ENCODE assay signal across 1 cellular context in the genomic region with DNA sequence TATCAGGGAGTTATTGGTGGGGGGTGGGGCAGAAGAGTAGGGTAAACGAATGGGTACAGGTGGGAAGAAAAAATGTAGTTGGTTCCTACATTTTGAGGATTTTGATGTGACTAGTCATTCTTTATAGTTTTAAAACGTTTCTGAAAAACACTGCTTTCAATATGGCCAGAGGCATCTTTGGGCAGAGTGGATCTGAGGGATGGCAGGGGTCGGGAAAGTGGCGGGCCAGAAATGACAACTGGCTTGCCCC.
TF ChIP-seq lines count a peak whose summit lies in the region.

No MANE protein-coding gene starts in this region.

TF ChIP-seq in GM12878, 131 proteins besides CTCF, POLR2A, EP300 and RAD21 (continued from another document):
- TF ChIP-seq ZNF384 (IDR thresholded peaks at IDR 0.05; ENCODE audit: borderline replicate concordance, low read depth, low read length) (no peak), MYC (IDR thresholded peaks at IDR 0.05; ENCODE audit: insufficient read depth, insufficient read length, insufficient replicate concordance, low read length, severe bottlenecking) (no peak), STAT3 (IDR thresholded peaks at IDR 0.05; ENCODE audit: low read depth, low read length) (no peak), PAX8 (IDR thresholded peaks at IDR 0.05) (no peak), TCF3 (IDR thresholded peaks at IDR 0.05; ENCODE audit: borderline replicate concordance, insufficient read depth, low read depth, low read length) (no peak), BACH1 (IDR thresholded peaks at IDR 0.05; ENCODE audit: borderline replicate concordance) (no peak), SRF (IDR thresholded peaks at IDR 0.05; ENCODE audit: low read depth in 2 of 2, low read length in 2 of 2) (no peak), EGR1 (IDR thresholded peaks at IDR 0.05; ENCODE audit: borderline replicate concordance in 1 of 2, low read depth in 2 of 2, low read length in 2 of 2) (no peak), IKZF1 (conservative IDR thresholded peaks at IDR 0.05) (no peak), DPF2 (IDR thresholded peaks at IDR 0.05) (0 out of 2 replicates have a peak, but pooled peaks have one; percentile 5), NR2F1 (conservative IDR thresholded peaks at IDR 0.05) (0 out of 2 replicates have a peak, but pooled peaks have one; percentile 15), BMI1 (IDR thresholded peaks at IDR 0.05; ENCODE audit: borderline replicate concordance) (no peak), IKZF2 (IDR thresholded peaks at IDR 0.05) (0 out of 4 replicates have a peak, but pooled peaks of 1 of the 2 experiments have one; percentile 8), SP1 (IDR thresholded peaks at IDR 0.05; ENCODE audit: low read depth, low read length) (no peak), ZNF24 (IDR thresholded peaks at IDR 0.05) (no peak)
- TF ChIP-seq, protein P1, sequence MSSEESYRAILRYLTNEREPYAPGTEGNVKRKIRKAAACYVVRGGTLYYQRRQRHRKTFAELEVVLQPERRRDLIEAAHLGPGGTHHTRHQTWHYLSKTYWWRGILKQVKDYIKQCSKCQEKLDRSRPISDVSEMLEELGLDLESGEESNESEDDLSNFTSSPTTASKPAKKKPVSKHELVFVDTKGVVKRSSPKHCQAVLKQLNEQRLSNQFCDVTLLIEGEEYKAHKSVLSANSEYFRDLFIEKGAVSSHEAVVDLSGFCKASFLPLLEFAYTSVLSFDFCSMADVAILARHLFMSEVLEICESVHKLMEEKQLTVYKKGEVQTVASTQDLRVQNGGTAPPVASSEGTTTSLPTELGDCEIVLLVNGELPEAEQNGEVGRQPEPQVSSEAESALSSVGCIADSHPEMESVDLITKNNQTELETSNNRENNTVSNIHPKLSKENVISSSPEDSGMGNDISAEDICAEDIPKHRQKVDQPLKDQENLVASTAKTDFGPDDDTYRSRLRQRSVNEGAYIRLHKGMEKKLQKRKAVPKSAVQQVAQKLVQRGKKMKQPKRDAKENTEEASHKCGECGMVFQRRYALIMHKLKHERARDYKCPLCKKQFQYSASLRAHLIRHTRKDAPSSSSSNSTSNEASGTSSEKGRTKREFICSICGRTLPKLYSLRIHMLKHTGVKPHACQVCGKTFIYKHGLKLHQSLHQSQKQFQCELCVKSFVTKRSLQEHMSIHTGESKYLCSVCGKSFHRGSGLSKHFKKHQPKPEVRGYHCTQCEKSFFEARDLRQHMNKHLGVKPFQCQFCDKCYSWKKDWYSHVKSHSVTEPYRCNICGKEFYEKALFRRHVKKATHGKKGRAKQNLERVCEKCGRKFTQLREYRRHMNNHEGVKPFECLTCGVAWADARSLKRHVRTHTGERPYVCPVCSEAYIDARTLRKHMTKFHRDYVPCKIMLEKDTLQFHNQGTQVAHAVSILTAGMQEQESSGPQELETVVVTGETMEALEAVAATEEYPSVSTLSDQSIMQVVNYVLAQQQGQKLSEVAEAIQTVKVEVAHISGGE (CRISPR knock-in tag; IDR thresholded peaks at IDR 0.05), result no peak
- TF ChIP-seq, protein P2, sequence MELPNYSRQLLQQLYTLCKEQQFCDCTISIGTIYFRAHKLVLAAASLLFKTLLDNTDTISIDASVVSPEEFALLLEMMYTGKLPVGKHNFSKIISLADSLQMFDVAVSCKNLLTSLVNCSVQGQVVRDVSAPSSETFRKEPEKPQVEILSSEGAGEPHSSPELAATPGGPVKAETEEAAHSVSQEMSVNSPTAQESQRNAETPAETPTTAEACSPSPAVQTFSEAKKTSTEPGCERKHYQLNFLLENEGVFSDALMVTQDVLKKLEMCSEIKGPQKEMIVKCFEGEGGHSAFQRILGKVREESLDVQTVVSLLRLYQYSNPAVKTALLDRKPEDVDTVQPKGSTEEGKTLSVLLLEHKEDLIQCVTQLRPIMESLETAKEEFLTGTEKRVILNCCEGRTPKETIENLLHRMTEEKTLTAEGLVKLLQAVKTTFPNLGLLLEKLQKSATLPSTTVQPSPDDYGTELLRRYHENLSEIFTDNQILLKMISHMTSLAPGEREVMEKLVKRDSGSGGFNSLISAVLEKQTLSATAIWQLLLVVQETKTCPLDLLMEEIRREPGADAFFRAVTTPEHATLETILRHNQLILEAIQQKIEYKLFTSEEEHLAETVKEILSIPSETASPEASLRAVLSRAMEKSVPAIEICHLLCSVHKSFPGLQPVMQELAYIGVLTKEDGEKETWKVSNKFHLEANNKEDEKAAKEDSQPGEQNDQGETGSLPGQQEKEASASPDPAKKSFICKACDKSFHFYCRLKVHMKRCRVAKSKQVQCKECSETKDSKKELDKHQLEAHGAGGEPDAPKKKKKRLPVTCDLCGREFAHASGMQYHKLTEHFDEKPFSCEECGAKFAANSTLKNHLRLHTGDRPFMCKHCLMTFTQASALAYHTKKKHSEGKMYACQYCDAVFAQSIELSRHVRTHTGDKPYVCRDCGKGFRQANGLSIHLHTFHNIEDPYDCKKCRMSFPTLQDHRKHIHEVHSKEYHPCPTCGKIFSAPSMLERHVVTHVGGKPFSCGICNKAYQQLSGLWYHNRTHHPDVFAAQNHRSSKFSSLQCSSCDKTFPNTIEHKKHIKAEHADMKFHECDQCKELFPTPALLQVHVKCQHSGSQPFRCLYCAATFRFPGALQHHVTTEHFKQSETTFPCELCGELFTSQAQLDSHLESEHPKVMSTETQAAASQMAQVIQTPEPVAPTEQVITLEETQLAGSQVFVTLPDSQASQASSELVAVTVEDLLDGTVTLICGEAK (IDR thresholded peaks at IDR 0.05; ENCODE audit: borderline replicate concordance), result 0 out of 2 replicates have a peak, but pooled peaks have one; percentile 40
- TF ChIP-seq, protein P3, sequence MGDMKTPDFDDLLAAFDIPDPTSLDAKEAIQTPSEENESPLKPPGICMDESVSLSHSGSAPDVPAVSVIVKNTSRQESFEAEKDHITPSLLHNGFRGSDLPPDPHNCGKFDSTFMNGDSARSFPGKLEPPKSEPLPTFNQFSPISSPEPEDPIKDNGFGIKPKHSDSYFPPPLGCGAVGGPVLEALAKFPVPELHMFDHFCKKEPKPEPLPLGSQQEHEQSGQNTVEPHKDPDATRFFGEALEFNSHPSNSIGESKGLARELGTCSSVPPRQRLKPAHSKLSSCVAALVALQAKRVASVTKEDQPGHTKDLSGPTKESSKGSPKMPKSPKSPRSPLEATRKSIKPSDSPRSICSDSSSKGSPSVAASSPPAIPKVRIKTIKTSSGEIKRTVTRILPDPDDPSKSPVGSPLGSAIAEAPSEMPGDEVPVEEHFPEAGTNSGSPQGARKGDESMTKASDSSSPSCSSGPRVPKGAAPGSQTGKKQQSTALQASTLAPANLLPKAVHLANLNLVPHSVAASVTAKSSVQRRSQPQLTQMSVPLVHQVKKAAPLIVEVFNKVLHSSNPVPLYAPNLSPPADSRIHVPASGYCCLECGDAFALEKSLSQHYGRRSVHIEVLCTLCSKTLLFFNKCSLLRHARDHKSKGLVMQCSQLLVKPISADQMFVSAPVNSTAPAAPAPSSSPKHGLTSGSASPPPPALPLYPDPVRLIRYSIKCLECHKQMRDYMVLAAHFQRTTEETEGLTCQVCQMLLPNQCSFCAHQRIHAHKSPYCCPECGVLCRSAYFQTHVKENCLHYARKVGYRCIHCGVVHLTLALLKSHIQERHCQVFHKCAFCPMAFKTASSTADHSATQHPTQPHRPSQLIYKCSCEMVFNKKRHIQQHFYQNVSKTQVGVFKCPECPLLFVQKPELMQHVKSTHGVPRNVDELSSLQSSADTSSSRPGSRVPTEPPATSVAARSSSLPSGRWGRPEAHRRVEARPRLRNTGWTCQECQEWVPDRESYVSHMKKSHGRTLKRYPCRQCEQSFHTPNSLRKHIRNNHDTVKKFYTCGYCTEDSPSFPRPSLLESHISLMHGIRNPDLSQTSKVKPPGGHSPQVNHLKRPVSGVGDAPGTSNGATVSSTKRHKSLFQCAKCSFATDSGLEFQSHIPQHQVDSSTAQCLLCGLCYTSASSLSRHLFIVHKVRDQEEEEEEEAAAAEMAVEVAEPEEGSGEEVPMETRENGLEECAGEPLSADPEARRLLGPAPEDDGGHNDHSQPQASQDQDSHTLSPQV (IDR thresholded peaks at IDR 0.05), result no peak
- TF ChIP-seq, protein P4, sequence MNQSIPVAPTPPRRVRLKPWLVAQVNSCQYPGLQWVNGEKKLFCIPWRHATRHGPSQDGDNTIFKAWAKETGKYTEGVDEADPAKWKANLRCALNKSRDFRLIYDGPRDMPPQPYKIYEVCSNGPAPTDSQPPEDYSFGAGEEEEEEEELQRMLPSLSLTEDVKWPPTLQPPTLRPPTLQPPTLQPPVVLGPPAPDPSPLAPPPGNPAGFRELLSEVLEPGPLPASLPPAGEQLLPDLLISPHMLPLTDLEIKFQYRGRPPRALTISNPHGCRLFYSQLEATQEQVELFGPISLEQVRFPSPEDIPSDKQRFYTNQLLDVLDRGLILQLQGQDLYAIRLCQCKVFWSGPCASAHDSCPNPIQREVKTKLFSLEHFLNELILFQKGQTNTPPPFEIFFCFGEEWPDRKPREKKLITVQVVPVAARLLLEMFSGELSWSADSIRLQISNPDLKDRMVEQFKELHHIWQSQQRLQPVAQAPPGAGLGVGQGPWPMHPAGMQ (IDR thresholded peaks at IDR 0.05; ENCODE audit: borderline replicate concordance), result no peak
